Comparison of ENCODE assay signal across 8 cellular contexts in genomic region chr17:75848523-75849303, GRCh38. TPM values are rescaled to one million over a fixed set of nuclear protein-coding genes. Genes with fewer than 3 reads are reported as not detected.
A peak's percentile ranks its signal among the peaks of the same experiment; 100 is the strongest.
DNase-seq lines count a peak whose midpoint lies in the region; ATAC-seq and TF ChIP-seq lines count a peak whose summit lies in the region.

No MANE protein-coding gene starts in this region.

- no peak for TF ChIP-seq POLR2A in lower leg skin (IDR thresholded peaks at IDR 0.05)

- POLR2A ChIA-PET in activated B cell treated with CpG ODN at 0.5 μM for 24 hours (lab: Charles Lee) = interaction anchor here (0.6 to 1.7 kb wide), 2 partner anchors 21 to 47 kb away, joined by 3 to 4 read pairs; no protein-coding TSS in a partner anchor

- H3K9me3 Mint-ChIP-seq in activated B cell treated with CpG ODN at 0.5 μM for 24 hours = no peaks in the 10 kb centered on the region

- peaks cover 64% of the 10 kb centered on the region for H3K36me3 Mint-ChIP-seq in activated B cell treated with CpG ODN at 0.5 μM for 24 hours (ENCODE audit: low read depth)

- intact Hi-C loops in activated B cell treated with CpG ODN at 0.5 μM for 24 hours (cut with micrococcal nuclease) (loop anchor here (5.0 kb wide), 1 partner anchor 181 kb away; the partner anchor contains the start of genes RECQL5 and SAP30BP), lower leg skin (cut with DNase I; ENCODE audit: low total_unique reads) (loop anchor here (10.0 kb wide), 1 partner anchor 74 kb away; a partner anchor contains a TSS)

- CTCF ChIA-PET in activated B cell treated with CpG ODN at 0.5 μM for 24 hours (lab: Charles Lee) = interaction anchor here (1.0 to 2.0 kb wide), 3 partner anchors 13 to 95 kb away, joined by 3 to 7 read pairs (median 3); partner anchors contain the start of gene TRIM65

- peaks cover 35% of the 10 kb centered on the region for H3K4me1 Mint-ChIP-seq in activated B cell treated with CpG ODN at 0.5 μM for 24 hours

- TF ChIP-seq CTCF in activated B cell treated with CpG ODN at 0.5 μM for 24 hours (IDR thresholded peaks at IDR 0.05) (no peak), lower leg skin (IDR thresholded peaks at IDR 0.05) (no peak)

- ATAC-seq in activated B cell treated with CpG ODN at 0.5 μM for 24 hours (ENCODE audit: low read depth) (no peak), GM18858 (IDR thresholded peaks at IDR 0.05; ENCODE audit: unreplicated experiment) (no peak), GM18519 (IDR thresholded peaks at IDR 0.05; ENCODE audit: low FRiP score, unreplicated experiment) (no peak)

- H3K4me3 Mint-ChIP-seq in activated B cell treated with CpG ODN at 0.5 μM for 24 hours = peak overlapping the region; percentile 15

- H3K4me3 ChIP-seq in lower leg skin (ENCODE audit: low read depth, poor library complexity, severe bottlenecking) = no peak overlapping the region

- DNase-seq in ELR (ENCODE audit: low read depth) = peak; percentile 75
- peak; percentile 64 for DNase-seq in NCI-H1694 (lab: John Stamatoyannopoulos, UW)
- peak; percentile 60 for DNase-seq in activated B cell treated with CpG ODN at 0.5 μM for 24 hours
- peak; percentile 71 for DNase-seq in central memory CD4-positive, alpha-beta T cell
- DNase-seq in lower leg skin (ENCODE audit: low spot score in 2 of 2) = peak; percentile 68 to 97
- peak; percentile 77 for DNase-seq in stimulated activated CD8-positive, alpha-beta memory T cell treated with anti-CD3 and anti-CD28 coated beads, Interleukin-15, amount 100 ng/mL, for 1 hour (ENCODE audit: low read depth)

- H3K27me3 Mint-ChIP-seq in activated B cell treated with CpG ODN at 0.5 μM for 24 hours = no peaks in the 10 kb centered on the region

- H3K27ac Mint-ChIP-seq in activated B cell treated with CpG ODN at 0.5 μM for 24 hours = peak overlapping the region; percentile 18

- 39 to 46% methylated on average over 16 of the region's 16 CpGs for WGBS in lower leg skin, 2 donors

RNA-seq across cellular contexts. Expression of gene UNC13D, which starts 4.5 kb away (rescaled TPM):
- 90.4 and 102 TPM in 2 replicates for total RNA-seq in activated B cell treated with CpG ODN at 0.5 μM for 24 hours
- 1 to 10 TPM; 5.0 to 9.1 (median 7.6) TPM for total RNA-seq in lower leg skin

RNA-seq across cellular contexts. Expression of gene WBP2, which starts 6.4 kb away (rescaled TPM):
- 66.0 and 68.7 TPM in 2 replicates for total RNA-seq in activated B cell treated with CpG ODN at 0.5 μM for 24 hours
- total RNA-seq in lower leg skin = 100 to 1,000 TPM in 2 of 4 donors, 10 to 100 TPM in 2; 74.2 to 149 (median 93.8) TPM

RNA-seq across cellular contexts. Expression of gene TRIM47, which starts 29.7 kb away (rescaled TPM):
- 3.1 and 3.5 TPM in 2 replicates for total RNA-seq in activated B cell treated with CpG ODN at 0.5 μM for 24 hours
- total RNA-seq in lower leg skin = 10 to 100 TPM; 33.2 to 62.5 (median 41.5) TPM

RNA-seq across cellular contexts. Expression of gene TRIM65, which starts 48.0 kb away (rescaled TPM):
- total RNA-seq in activated B cell treated with CpG ODN at 0.5 μM for 24 hours = 20.0 and 22.4 TPM in 2 replicates
- total RNA-seq in lower leg skin = 10 to 100 TPM; 23.1 to 36.3 (median 32.2) TPM

RNA-seq across cellular contexts. Expression of gene MRPL38, which starts 56.0 kb away (rescaled TPM):
- total RNA-seq in activated B cell treated with CpG ODN at 0.5 μM for 24 hours (132 and 137 TPM in 2 replicates), lower leg skin (10 to 100 TPM; 36.5 to 64.7 (median 49.0) TPM)
